ENCODE assay signal across 1 cellular context in genomic region chr16:54059319-54059718, GRCh38.
TF ChIP-seq lines count a peak whose summit lies in the region.

No MANE protein-coding gene starts in this region.

TF ChIP-seq in HEK293, 187 proteins besides CTCF, POLR2A, EP300 and RAD21 (continued from another document and continues in another):
- TF ChIP-seq, protein P1, sequence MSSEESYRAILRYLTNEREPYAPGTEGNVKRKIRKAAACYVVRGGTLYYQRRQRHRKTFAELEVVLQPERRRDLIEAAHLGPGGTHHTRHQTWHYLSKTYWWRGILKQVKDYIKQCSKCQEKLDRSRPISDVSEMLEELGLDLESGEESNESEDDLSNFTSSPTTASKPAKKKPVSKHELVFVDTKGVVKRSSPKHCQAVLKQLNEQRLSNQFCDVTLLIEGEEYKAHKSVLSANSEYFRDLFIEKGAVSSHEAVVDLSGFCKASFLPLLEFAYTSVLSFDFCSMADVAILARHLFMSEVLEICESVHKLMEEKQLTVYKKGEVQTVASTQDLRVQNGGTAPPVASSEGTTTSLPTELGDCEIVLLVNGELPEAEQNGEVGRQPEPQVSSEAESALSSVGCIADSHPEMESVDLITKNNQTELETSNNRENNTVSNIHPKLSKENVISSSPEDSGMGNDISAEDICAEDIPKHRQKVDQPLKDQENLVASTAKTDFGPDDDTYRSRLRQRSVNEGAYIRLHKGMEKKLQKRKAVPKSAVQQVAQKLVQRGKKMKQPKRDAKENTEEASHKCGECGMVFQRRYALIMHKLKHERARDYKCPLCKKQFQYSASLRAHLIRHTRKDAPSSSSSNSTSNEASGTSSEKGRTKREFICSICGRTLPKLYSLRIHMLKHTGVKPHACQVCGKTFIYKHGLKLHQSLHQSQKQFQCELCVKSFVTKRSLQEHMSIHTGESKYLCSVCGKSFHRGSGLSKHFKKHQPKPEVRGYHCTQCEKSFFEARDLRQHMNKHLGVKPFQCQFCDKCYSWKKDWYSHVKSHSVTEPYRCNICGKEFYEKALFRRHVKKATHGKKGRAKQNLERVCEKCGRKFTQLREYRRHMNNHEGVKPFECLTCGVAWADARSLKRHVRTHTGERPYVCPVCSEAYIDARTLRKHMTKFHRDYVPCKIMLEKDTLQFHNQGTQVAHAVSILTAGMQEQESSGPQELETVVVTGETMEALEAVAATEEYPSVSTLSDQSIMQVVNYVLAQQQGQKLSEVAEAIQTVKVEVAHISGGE (tag by site-specific recombination; conservative IDR thresholded peaks at IDR 0.05; ENCODE audit: low read depth) = 0 out of 2 replicates have a peak, but pooled peaks have one; percentile 17
- TF ChIP-seq ZNF600 (tag by site-specific recombination; IDR thresholded peaks at IDR 0.05) = 0 out of 2 replicates have a peak, but pooled peaks have one; percentile 16
- peak; percentile 50; the same call in 1 of the 2 replicates for TF ChIP-seq ZNF18 (tag by site-specific recombination; IDR thresholded peaks at IDR 0.05)
- no peak for TF ChIP-seq ZNF148 (tag by site-specific recombination; IDR thresholded peaks at IDR 0.05; ENCODE audit: borderline replicate concordance)
- TF ChIP-seq GFI1B (tag by site-specific recombination; IDR thresholded peaks at IDR 0.05) = peak; percentile 71; the same call in 1 of the 2 replicates
- TF ChIP-seq ZNF629 (tag by site-specific recombination; IDR thresholded peaks at IDR 0.05) = peak; percentile 60
- TF ChIP-seq, protein P2, sequence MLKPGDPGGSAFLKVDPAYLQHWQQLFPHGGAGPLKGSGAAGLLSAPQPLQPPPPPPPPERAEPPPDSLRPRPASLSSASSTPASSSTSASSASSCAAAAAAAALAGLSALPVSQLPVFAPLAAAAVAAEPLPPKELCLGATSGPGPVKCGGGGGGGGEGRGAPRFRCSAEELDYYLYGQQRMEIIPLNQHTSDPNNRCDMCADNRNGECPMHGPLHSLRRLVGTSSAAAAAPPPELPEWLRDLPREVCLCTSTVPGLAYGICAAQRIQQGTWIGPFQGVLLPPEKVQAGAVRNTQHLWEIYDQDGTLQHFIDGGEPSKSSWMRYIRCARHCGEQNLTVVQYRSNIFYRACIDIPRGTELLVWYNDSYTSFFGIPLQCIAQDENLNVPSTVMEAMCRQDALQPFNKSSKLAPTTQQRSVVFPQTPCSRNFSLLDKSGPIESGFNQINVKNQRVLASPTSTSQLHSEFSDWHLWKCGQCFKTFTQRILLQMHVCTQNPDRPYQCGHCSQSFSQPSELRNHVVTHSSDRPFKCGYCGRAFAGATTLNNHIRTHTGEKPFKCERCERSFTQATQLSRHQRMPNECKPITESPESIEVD (tag by site-specific recombination; IDR thresholded peaks at IDR 0.05) = peak; percentile 81
- TF ChIP-seq EGR2 (tag by site-specific recombination; IDR thresholded peaks at IDR 0.05; ENCODE audit: low read depth) = no peak
- TF ChIP-seq, protein P3, sequence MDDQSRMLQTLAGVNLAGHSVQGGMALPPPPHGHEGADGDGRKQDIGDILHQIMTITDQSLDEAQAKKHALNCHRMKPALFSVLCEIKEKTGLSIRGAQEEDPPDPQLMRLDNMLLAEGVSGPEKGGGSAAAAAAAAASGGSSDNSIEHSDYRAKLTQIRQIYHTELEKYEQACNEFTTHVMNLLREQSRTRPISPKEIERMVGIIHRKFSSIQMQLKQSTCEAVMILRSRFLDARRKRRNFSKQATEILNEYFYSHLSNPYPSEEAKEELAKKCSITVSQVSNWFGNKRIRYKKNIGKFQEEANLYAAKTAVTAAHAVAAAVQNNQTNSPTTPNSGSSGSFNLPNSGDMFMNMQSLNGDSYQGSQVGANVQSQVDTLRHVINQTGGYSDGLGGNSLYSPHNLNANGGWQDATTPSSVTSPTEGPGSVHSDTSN (CRISPR knock-in tag; IDR thresholded peaks at IDR 0.05) = no peak
- TF ChIP-seq ZNF341 (tag by site-specific recombination; IDR thresholded peaks at IDR 0.05; ENCODE audit: low read depth) = peak; percentile 50
- TF ChIP-seq ZNF843 (tag by site-specific recombination; IDR thresholded peaks at IDR 0.05) = peak; percentile 87
- TF ChIP-seq SP7 (tag by site-specific recombination; IDR thresholded peaks at IDR 0.05) = peak; percentile 58
- TF ChIP-seq PRDM10 (tag by site-specific recombination; IDR thresholded peaks at IDR 0.05) = no peak
- TF ChIP-seq, protein P4, sequence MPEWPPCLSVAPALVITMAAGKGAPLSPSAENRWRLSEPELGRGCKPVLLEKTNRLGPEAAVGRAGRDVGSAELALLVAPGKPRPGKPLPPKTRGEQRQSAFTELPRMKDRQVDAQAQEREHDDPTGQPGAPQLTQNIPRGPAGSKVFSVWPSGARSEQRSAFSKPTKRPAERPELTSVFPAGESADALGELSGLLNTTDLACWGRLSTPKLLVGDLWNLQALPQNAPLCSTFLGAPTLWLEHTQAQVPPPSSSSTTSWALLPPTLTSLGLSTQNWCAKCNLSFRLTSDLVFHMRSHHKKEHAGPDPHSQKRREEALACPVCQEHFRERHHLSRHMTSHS (tag by site-specific recombination; IDR thresholded peaks at IDR 0.05) = peak; percentile 69; the same call in 1 of the 2 replicates
- no peak for TF ChIP-seq ZNF830 (tag by site-specific recombination; IDR thresholded peaks at IDR 0.05; ENCODE audit: low read depth)
- peak; percentile 65 for TF ChIP-seq ZNF596 (tag by site-specific recombination; IDR thresholded peaks at IDR 0.05)
- peak; percentile 57; the same call in 1 of the 2 replicates for TF ChIP-seq KLF10 (tag by site-specific recombination; IDR thresholded peaks at IDR 0.05)
- TF ChIP-seq ZSCAN30 (tag by site-specific recombination; IDR thresholded peaks at IDR 0.05) = peak; percentile 62; the same call in 1 of the 2 replicates
- TF ChIP-seq HOXA7 (CRISPR knock-in tag; IDR thresholded peaks at IDR 0.05; ENCODE audit: borderline replicate concordance) = no peak
- peak; percentile 83 for TF ChIP-seq ZNF335 (tag by site-specific recombination; conservative IDR thresholded peaks at IDR 0.05)
- TF ChIP-seq FEZF1 (tag by site-specific recombination; IDR thresholded peaks at IDR 0.05) = peak; percentile 89
- TF ChIP-seq REST (tag by site-specific recombination; IDR thresholded peaks at IDR 0.05) = no peak
- peak; percentile 84 for TF ChIP-seq ZEB2 (tag by site-specific recombination; IDR thresholded peaks at IDR 0.05)
- no peak for TF ChIP-seq ZNF239 (tag by site-specific recombination; IDR thresholded peaks at IDR 0.05)
- peak; percentile 97 for TF ChIP-seq TCF7L2 (IDR thresholded peaks at IDR 0.05; ENCODE audit: borderline replicate concordance, low read depth, low read length)
- TF ChIP-seq ZFP69B (tag by site-specific recombination; IDR thresholded peaks at IDR 0.05) = peak; percentile 98
- TF ChIP-seq, protein P5, sequence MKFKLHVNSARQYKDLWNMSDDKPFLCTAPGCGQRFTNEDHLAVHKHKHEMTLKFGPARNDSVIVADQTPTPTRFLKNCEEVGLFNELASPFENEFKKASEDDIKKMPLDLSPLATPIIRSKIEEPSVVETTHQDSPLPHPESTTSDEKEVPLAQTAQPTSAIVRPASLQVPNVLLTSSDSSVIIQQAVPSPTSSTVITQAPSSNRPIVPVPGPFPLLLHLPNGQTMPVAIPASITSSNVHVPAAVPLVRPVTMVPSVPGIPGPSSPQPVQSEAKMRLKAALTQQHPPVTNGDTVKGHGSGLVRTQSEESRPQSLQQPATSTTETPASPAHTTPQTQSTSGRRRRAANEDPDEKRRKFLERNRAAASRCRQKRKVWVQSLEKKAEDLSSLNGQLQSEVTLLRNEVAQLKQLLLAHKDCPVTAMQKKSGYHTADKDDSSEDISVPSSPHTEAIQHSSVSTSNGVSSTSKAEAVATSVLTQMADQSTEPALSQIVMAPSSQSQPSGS (tag by site-specific recombination; IDR thresholded peaks at IDR 0.05; ENCODE audit: low read depth) = peak; percentile 65
- TF ChIP-seq GLI2 (tag by site-specific recombination; IDR thresholded peaks at IDR 0.05; ENCODE audit: borderline replicate concordance, low read depth) = peak; percentile 85
- TF ChIP-seq ZFP3 (tag by site-specific recombination; IDR thresholded peaks at IDR 0.05; ENCODE audit: low read depth) = peak; percentile 44; the same call in 1 of the 2 replicates
- TF ChIP-seq, protein P6, sequence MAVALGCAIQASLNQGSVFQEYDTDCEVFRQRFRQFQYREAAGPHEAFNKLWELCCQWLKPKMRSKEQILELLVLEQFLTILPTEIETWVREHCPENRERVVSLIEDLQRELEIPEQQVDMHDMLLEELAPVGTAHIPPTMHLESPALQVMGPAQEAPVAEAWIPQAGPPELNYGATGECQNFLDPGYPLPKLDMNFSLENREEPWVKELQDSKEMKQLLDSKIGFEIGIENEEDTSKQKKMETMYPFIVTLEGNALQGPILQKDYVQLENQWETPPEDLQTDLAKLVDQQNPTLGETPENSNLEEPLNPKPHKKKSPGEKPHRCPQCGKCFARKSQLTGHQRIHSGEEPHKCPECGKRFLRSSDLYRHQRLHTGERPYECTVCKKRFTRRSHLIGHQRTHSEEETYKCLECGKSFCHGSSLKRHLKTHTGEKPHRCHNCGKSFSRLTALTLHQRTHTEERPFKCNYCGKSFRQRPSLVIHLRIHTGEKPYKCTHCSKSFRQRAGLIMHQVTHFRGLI (tag by site-specific recombination; IDR thresholded peaks at IDR 0.05) = peak; percentile 61; the same call in 1 of the 2 replicates
- TF ChIP-seq ZNF561 (tag by site-specific recombination; IDR thresholded peaks at IDR 0.05; ENCODE audit: borderline replicate concordance) = peak; percentile 74; the same call in 1 of the 2 replicates
- TF ChIP-seq ZNF146 (tag by site-specific recombination; IDR thresholded peaks at IDR 0.05) = no peak
- TF ChIP-seq ZNF792 (tag by site-specific recombination; IDR thresholded peaks at IDR 0.05) = no peak
- no peak for TF ChIP-seq SP2 (tag by site-specific recombination; IDR thresholded peaks at IDR 0.05)
